8 cellular contexts compared by ENCODE assay signal in genomic region chr15:38474155-38474757, GRCh38. TPM values are rescaled to one million over a fixed set of nuclear protein-coding genes. Genes with fewer than 3 reads are reported as not detected.
DNase-seq lines count a peak whose midpoint lies in the region; ATAC-seq and TF ChIP-seq lines count a peak whose summit lies in the region.

No MANE protein-coding gene starts in this region.

- H3K4me3 Mint-ChIP-seq in CD4-positive, CD25-positive, alpha-beta regulatory T cell = peak overlapping the region in 3 of 4 donors; percentile 1 to 19 (median 6)
- no peak overlapping the region for H3K4me3 Mint-ChIP-seq in naive B cell

- H3K4me1 ChIP-seq in CD4-positive, CD25-positive, alpha-beta regulatory T cell (ENCODE audit: control insufficient read depth, insufficient read depth, low read length, poor library complexity, severe bottlenecking) = peaks cover 6% of the 10 kb centered on the region

- peak; percentile 86 for TF ChIP-seq CTCF in epithelial cell of esophagus (IDR thresholded peaks at IDR 0.05; ENCODE audit: insufficient read depth, low read depth, low read length, missing control alignments)

- peaks cover 8 to 20% (median 11%) of the 10 kb centered on the region in 4 donors for H3K4me1 Mint-ChIP-seq in CD4-positive, CD25-positive, alpha-beta regulatory T cell
- peaks cover 0 to 4% (median 3%) of the 10 kb centered on the region in 3 donors for H3K4me1 Mint-ChIP-seq in naive B cell

- H3K27me3 Mint-ChIP-seq in CD4-positive, CD25-positive, alpha-beta regulatory T cell = no peaks in the 10 kb centered on the region
- H3K27me3 Mint-ChIP-seq in naive B cell = no peaks in the 10 kb centered on the region

- peaks cover 21% of the 10 kb centered on the region for H3K36me3 Mint-ChIP-seq in CD4-positive, CD25-positive, alpha-beta regulatory T cell
- peaks cover 9 to 20% of the 10 kb centered on the region in 2 donors for H3K36me3 Mint-ChIP-seq in naive B cell

- peak; percentile 34 to 84 (median 75) for DNase-seq in CD4-positive, CD25-positive, alpha-beta regulatory T cell
- DNase-seq in NCI-H1105 treated with DMSO at 0.1 percent for 48 hours (lab: John Stamatoyannopoulos, UW) (peak; percentile 27), T-helper 9 cell (peak; percentile 11), epithelial cell of esophagus (ENCODE audit: low read depth) (peak; percentile 81), naive B cell (peak; percentile 49), UCSD-AML1 (lab: John Stamatoyannopoulos, UW; ENCODE audit: unreplicated experiment) (no peak)

- peak overlapping the region; percentile 45 for H3K27ac ChIP-seq in CD4-positive, CD25-positive, alpha-beta regulatory T cell (ENCODE audit: insufficient read depth, low read length, poor library complexity, severe bottlenecking)

- peak overlapping the region; percentile 67 to 83 (median 72) for H3K27ac Mint-ChIP-seq in CD4-positive, CD25-positive, alpha-beta regulatory T cell
- H3K27ac Mint-ChIP-seq in naive B cell = peak overlapping the region in 1 of 6 donors; percentile 60

- H3K4me3 ChIP-seq in CD4-positive, CD25-positive, alpha-beta regulatory T cell (ENCODE audit: low read depth, low read length) = no peak overlapping the region
- no peak overlapping the region for H3K4me3 ChIP-seq in epithelial cell of esophagus (ENCODE audit: low read length)

- H3K9me3 ChIP-seq in CD4-positive, CD25-positive, alpha-beta regulatory T cell (ENCODE audit: control insufficient read depth in 2 of 2, low read length in 2 of 2) = no peaks in the 10 kb centered on the region

- ATAC-seq in CD4-positive, CD25-positive, alpha-beta regulatory T cell (ENCODE audit: low read depth in 2 of 2) = peak; percentile 99 to 100
- peak; percentile 78 for ATAC-seq in GM18499 (IDR thresholded peaks at IDR 0.05; ENCODE audit: insufficient read depth, unreplicated experiment)
- peak; percentile 97 for ATAC-seq in HG02798 (IDR thresholded peaks at IDR 0.05; ENCODE audit: poor library complexity, unreplicated experiment)
- peak; percentile 93 to 94 for ATAC-seq in naive B cell (ENCODE audit: low read depth in 2 of 2)

- no peaks in the 10 kb centered on the region for H3K9me3 Mint-ChIP-seq in CD4-positive, CD25-positive, alpha-beta regulatory T cell
- H3K9me3 Mint-ChIP-seq in naive B cell = no peaks in the 10 kb centered on the region

- peaks cover 28% of the 10 kb centered on the region for H3K36me3 ChIP-seq in CD4-positive, CD25-positive, alpha-beta regulatory T cell (ENCODE audit: control insufficient read depth, insufficient read depth, low read length)

- H3K27me3 ChIP-seq in CD4-positive, CD25-positive, alpha-beta regulatory T cell (ENCODE audit: control insufficient read depth, insufficient read depth, low read length) = no peaks in the 10 kb centered on the region

RNA-seq across cellular contexts. Expression of gene FAM98B, which starts 20.3 kb away (rescaled TPM):
- total RNA-seq in CD4-positive, CD25-positive, alpha-beta regulatory T cell = 19.3 TPM
- polyA plus RNA-seq in CD4-positive, CD25-positive, alpha-beta regulatory T cell = 1 to 10 TPM; 2.2 to 4.4 (median 3.8) TPM
- 10 to 100 TPM in 1 of 6 donors, 1 to 10 TPM in 5; 3.0 to 13.4 (median 4.2) TPM for polyA plus RNA-seq in naive B cell (ENCODE audit: low read depth in 6 of 6)

Comparison
In these comparisons a context has a peak if more than half of its experiments do, and no peak if none do; other contexts are left out.
1. H3K4me3 Mint-ChIP-seq: peak in CD4-positive, CD25-positive, alpha-beta regulatory T cell (3 of 4); none in naive B cell (0 of 8).
2. Peak in every context shown above with its lines, with median percentiles within 50 percentile points of each other: ATAC-seq.